Comparison of ENCODE assay signal across 10 cellular contexts in the genomic region with DNA sequence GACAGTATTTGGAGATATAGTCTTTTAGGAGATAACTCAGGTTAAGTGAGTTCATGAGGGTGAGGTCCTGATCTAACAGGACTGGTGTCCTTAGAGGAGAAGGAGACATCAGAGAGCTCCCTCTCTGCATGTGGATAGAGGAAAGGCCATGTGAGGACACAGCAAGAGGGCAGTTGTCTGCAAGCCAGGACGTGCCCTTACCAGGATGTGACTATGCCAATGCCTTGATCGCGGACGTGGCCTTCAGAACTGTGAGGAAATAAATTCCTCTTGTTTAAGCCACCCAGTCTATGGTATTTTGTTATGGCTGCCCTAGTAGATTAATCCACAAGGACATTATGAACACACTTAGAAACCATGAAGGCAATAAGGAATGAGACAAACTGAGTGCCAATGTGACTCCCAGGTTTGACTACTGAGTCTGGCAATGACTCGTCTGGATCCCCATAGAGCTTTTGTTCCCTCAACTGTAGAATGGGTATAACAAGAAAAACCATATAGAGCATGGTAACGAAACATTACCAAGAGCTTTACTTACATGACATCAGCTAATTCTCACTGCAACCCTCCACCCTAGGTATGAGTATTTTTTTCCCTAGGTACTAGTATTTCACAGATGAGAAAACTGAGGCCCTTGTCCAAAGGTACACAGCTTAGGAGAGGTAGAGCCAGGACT. TPM values are rescaled to one million over a fixed set of nuclear protein-coding genes. Genes with fewer than 3 reads are reported as not detected.
DNase-seq lines count a peak whose midpoint lies in the region; ATAC-seq and TF ChIP-seq lines count a peak whose summit lies in the region.
"Had no signal": no experiment of that assay in that cellular context is flagged by ENCODE, and none has a peak within 500 bp of the region (broad histone marks: within the 10 kb centered on the region; RNA-seq: fewer than 3 reads in every experiment).

No MANE protein-coding gene starts in this region.

- H3K36me3 Mint-ChIP-seq in activated naive CD8-positive, alpha-beta T cell treated with anti-CD3 and anti-CD28 coated beads, Interleukin-2, amount 50 U/mL, for 24 hours (ENCODE audit: low read depth) = peaks cover 57% of the 10 kb centered on the region
- H3K36me3 Mint-ChIP-seq in stimulated activated naive CD8-positive, alpha-beta T cell treated with anti-CD3 and anti-CD28 coated beads, Interleukin-15, Interleukin-2, amounts not matched to agents 100 ng/mL and 50 ng/mL, for 24 hours (ENCODE audit: low read depth) = peaks cover 77% of the 10 kb centered on the region

- H3K4me3 ChIP-seq in colonic mucosa = no peak overlapping the region

- H3K9me3 ChIP-seq in colonic mucosa = no peaks in the 10 kb centered on the region

- ATAC-seq in activated naive CD8-positive, alpha-beta T cell treated with anti-CD3 and anti-CD28 coated beads, Interleukin-2, amount 50 U/mL, for 24 hours = peak; percentile 37
- peak; percentile 71 to 91 for ATAC-seq in left cardiac atrium

- DNase-seq in DMS153 (lab: John Stamatoyannopoulos, UW) (peak; percentile 34), DMS153 treated with DMSO at 0.1 percent for 48 hours (lab: John Stamatoyannopoulos, UW; ENCODE audit: unreplicated experiment) (no peak), left cardiac atrium (peak; percentile 53), colonic mucosa (no peak), NCI-H2107 treated with DMSO at 0.1 percent for 48 hours (lab: John Stamatoyannopoulos, UW; ENCODE audit: unreplicated experiment) (no peak), NCI-H748 treated with DMSO at 0.1 percent for 48 hours (lab: John Stamatoyannopoulos, UW) (no peak)
- no peak for DNase-seq in activated naive CD8-positive, alpha-beta T cell treated with anti-CD3 and anti-CD28 coated beads, Interleukin-2, amount 50 U/mL, for 24 hours
- DNase-seq: activated naive CD8-positive, alpha-beta T cell treated with anti-CD3 and anti-CD28 coated beads, Interleukin-2, amount 10 ng/mL, durations not matched to agents 7 days and 5 days; NCI-H187 treated with DMSO at 0.1 percent for 48 hours had no signal

- peaks cover 56% of the 10 kb centered on the region for H3K4me1 Mint-ChIP-seq in activated naive CD8-positive, alpha-beta T cell treated with anti-CD3 and anti-CD28 coated beads, Interleukin-2, amount 50 U/mL, for 24 hours
- H3K4me1 Mint-ChIP-seq in stimulated activated naive CD8-positive, alpha-beta T cell treated with anti-CD3 and anti-CD28 coated beads, Interleukin-15, Interleukin-2, amounts not matched to agents 100 ng/mL and 50 ng/mL, for 24 hours (ENCODE audit: low read depth) = peaks cover 67% of the 10 kb centered on the region

- peaks cover 9% of the 10 kb centered on the region for H3K36me3 ChIP-seq in colonic mucosa

- TF ChIP-seq CTCF in colonic mucosa (IDR thresholded peaks at IDR 0.05) = no peak

- H3K4me1 ChIP-seq in colonic mucosa = no peaks in the 10 kb centered on the region

- H3K4me3 Mint-ChIP-seq in activated naive CD8-positive, alpha-beta T cell treated with anti-CD3 and anti-CD28 coated beads, Interleukin-2, amount 50 U/mL, for 24 hours = no peak overlapping the region
- H3K4me3 Mint-ChIP-seq in stimulated activated naive CD8-positive, alpha-beta T cell treated with anti-CD3 and anti-CD28 coated beads, Interleukin-15, Interleukin-2, amounts not matched to agents 100 ng/mL and 50 ng/mL, for 24 hours = no peak overlapping the region
- H3K4me3 Mint-ChIP-seq: activated naive CD8-positive, alpha-beta T cell treated with anti-CD3 and anti-CD28 coated beads, Interleukin-2, amount 10 ng/mL, durations not matched to agents 7 days and 5 days had no signal

- no peak overlapping the region for H3K27ac ChIP-seq in colonic mucosa

- no peaks in the 10 kb centered on the region for H3K27me3 Mint-ChIP-seq in activated naive CD8-positive, alpha-beta T cell treated with anti-CD3 and anti-CD28 coated beads, Interleukin-2, amount 50 U/mL, for 24 hours
- no peaks in the 10 kb centered on the region for H3K27me3 Mint-ChIP-seq in stimulated activated naive CD8-positive, alpha-beta T cell treated with anti-CD3 and anti-CD28 coated beads, Interleukin-15, Interleukin-2, amounts not matched to agents 100 ng/mL and 50 ng/mL, for 24 hours
- H3K27me3 Mint-ChIP-seq: activated naive CD8-positive, alpha-beta T cell treated with anti-CD3 and anti-CD28 coated beads, Interleukin-2, amount 10 ng/mL, durations not matched to agents 7 days and 5 days had no signal

- no peaks in the 10 kb centered on the region for H3K9me3 Mint-ChIP-seq in activated naive CD8-positive, alpha-beta T cell treated with anti-CD3 and anti-CD28 coated beads, Interleukin-2, amount 50 U/mL, for 24 hours
- no peaks in the 10 kb centered on the region for H3K9me3 Mint-ChIP-seq in stimulated activated naive CD8-positive, alpha-beta T cell treated with anti-CD3 and anti-CD28 coated beads, Interleukin-15, Interleukin-2, amounts not matched to agents 100 ng/mL and 50 ng/mL, for 24 hours
- H3K9me3 Mint-ChIP-seq: activated naive CD8-positive, alpha-beta T cell treated with anti-CD3 and anti-CD28 coated beads, Interleukin-2, amount 10 ng/mL, durations not matched to agents 7 days and 5 days had no signal

- H3K9ac ChIP-seq in colonic mucosa (ENCODE audit: low read depth in 2 of 2, low read length in 2 of 2) = no peak overlapping the region

- intact Hi-C loops in left cardiac atrium (cut with DNase I) = no loop called here
- intact Hi-C loops in colonic mucosa (cut with DNase I) = no loop called here

- no peaks in the 10 kb centered on the region for H3K27me3 ChIP-seq in colonic mucosa

- H3K27ac Mint-ChIP-seq in activated naive CD8-positive, alpha-beta T cell treated with anti-CD3 and anti-CD28 coated beads, Interleukin-2, amount 50 U/mL, for 24 hours = peak overlapping the region; percentile 54
- peak overlapping the region; percentile 31 for H3K27ac Mint-ChIP-seq in stimulated activated naive CD8-positive, alpha-beta T cell treated with anti-CD3 and anti-CD28 coated beads, Interleukin-15, Interleukin-2, amounts not matched to agents 100 ng/mL and 50 ng/mL, for 24 hours

RNA-seq across cellular contexts. Expression of gene URB1, which starts 6.5 kb away (rescaled TPM):
- total RNA-seq in left cardiac atrium (10 to 100 TPM in 1 of 2 donors, 1 to 10 TPM in 1; 8.5 to 13.5 TPM), colonic mucosa (10 to 100 TPM in 1 of 2 donors, 1 to 10 TPM in 1; 6.1 to 16.4 TPM)

RNA-seq across cellular contexts. Expression of gene EVA1C, which starts 26.2 kb away (rescaled TPM):
- total RNA-seq in left cardiac atrium (10 to 100 TPM; 22.1 to 52.8 TPM), colonic mucosa (1 to 10 TPM; 7.3 to 9.9 TPM)

Comparison
In these comparisons a context has a peak if more than half of its experiments do, and no peak if none do; other contexts are left out.
1. DNase-seq: peak in DMS153 (single experiment) and left cardiac atrium (single experiment); none in DMS153 treated with DMSO at 0.1 percent for 48 hours (single experiment), activated naive CD8-positive, alpha-beta T cell treated with anti-CD3 and anti-CD28 coated beads, Interleukin-2, amount 50 U/mL, for 24 hours (single experiment), colonic mucosa (single experiment), NCI-H2107 treated with DMSO at 0.1 percent for 48 hours (single experiment) and NCI-H748 treated with DMSO at 0.1 percent for 48 hours (single experiment).